Comparison of ENCODE assay signal across 2 cellular contexts in genomic region chr7:152013974-152014373, GRCh38.
TF ChIP-seq lines count a peak whose summit lies in the region.

No MANE protein-coding gene starts in this region.

TF ChIP-seq in HepG2, 621 proteins besides CTCF, POLR2A, EP300 and RAD21:
- TF ChIP-seq CREBL2 (CRISPR knock-in tag; IDR thresholded peaks at IDR 0.05; ENCODE audit: borderline replicate concordance) (no peak), ZC3H4 (CRISPR knock-in tag; IDR thresholded peaks at IDR 0.05; ENCODE audit: borderline replicate concordance) (no peak), ZNF329 (CRISPR knock-in tag; IDR thresholded peaks at IDR 0.05; ENCODE audit: low read depth) (no peak), MAZ (IDR thresholded peaks at IDR 0.05; ENCODE audit: borderline replicate concordance, low read depth, low read length) (no peak), MAZ (CRISPR knock-in tag; IDR thresholded peaks at IDR 0.05; ENCODE audit: low read depth) (no peak), ZNF589 (CRISPR knock-in tag; conservative IDR thresholded peaks at IDR 0.05) (no peak), ZNF629 (CRISPR knock-in tag; conservative IDR thresholded peaks at IDR 0.05) (peak; percentile 83), ZKSCAN1 (IDR thresholded peaks at IDR 0.05; ENCODE audit: low read length) (no peak), NCOR1 (IDR thresholded peaks at IDR 0.05; ENCODE audit: borderline replicate concordance, low read length) (0 out of 2 replicates have a peak, but pooled peaks have one; percentile 36), MAFK (conservative IDR thresholded peaks at IDR 0.05 in 1 of 2, IDR thresholded peaks at IDR 0.05 in 1 of 2; ENCODE audit: low read length in 2 of 2) (peak in 1 of 2 experiments; percentile 27; a peak in 1 of 4 replicates), GATAD1 (CRISPR knock-in tag; IDR thresholded peaks at IDR 0.05) (no peak)

TF ChIP-seq in K562, 482 proteins besides CTCF, POLR2A, EP300 and RAD21:
- TF ChIP-seq RBM25 (IDR thresholded peaks at IDR 0.05; ENCODE audit: low read depth, low read length, severe bottlenecking) (peak; percentile 52), ZNF217 (CRISPR knock-in tag; IDR thresholded peaks at IDR 0.05) (no peak)
